ENCODE assay signal across 1 cellular context in genomic region chr3:72353236-72354105, GRCh38.
TF ChIP-seq lines count a peak whose summit lies in the region.

No MANE protein-coding gene starts in this region.

TF ChIP-seq in GM23338, 12 proteins besides CTCF, POLR2A, EP300 and RAD21 (continued from another document):
- TF ChIP-seq ZNF462 (CRISPR knock-in tag; IDR thresholded peaks at IDR 0.05) (no peak), ZNF114 (CRISPR knock-in tag; IDR thresholded peaks at IDR 0.05) (no peak), JUNB (IDR thresholded peaks at IDR 0.05; ENCODE audit: unreplicated experiment) (no peak), REST (IDR thresholded peaks at IDR 0.05; ENCODE audit: unreplicated experiment) (no peak), NANOG (IDR thresholded peaks at IDR 0.05; ENCODE audit: borderline replicate concordance) (no peak), EZH2phosphoT487 (IDR thresholded peaks at IDR 0.05; ENCODE audit: unreplicated experiment) (no peak), STAT1 (IDR thresholded peaks at IDR 0.05; ENCODE audit: unreplicated experiment) (no peak), CREB1 (CRISPR knock-in tag; IDR thresholded peaks at IDR 0.05; ENCODE audit: low read depth) (no peak)
